In genomic region chr11:134343646-134344045, GRCh38 we compare ENCODE assay signal across 23 cellular contexts. TPM values are rescaled to one million over a fixed set of nuclear protein-coding genes. Genes with fewer than 3 reads are reported as not detected.
DNase-seq lines count a peak whose midpoint lies in the region; ATAC-seq and TF ChIP-seq lines count a peak whose summit lies in the region.
"Had no signal": no experiment of that assay in that cellular context is flagged by ENCODE, and none has a peak within 500 bp of the region (broad histone marks: within the 10 kb centered on the region; RNA-seq: fewer than 3 reads in every experiment).

No MANE protein-coding gene starts in this region.

- no peak for TF ChIP-seq CTCF in lung (IDR thresholded peaks at IDR 0.05; ENCODE audit: control extremely low read depth, extremely low read depth)
- TF ChIP-seq CTCF in prostate gland (IDR thresholded peaks at IDR 0.05): no peak

- H3K9me3 ChIP-seq in lung (ENCODE audit: control insufficient read depth in 2 of 2, insufficient read depth in 1 of 2, low read length in 1 of 2) (no peaks in the 10 kb centered on the region), prostate gland (no peaks in the 10 kb centered on the region), SJCRH30 (replicated peaks) (no peaks in the 10 kb centered on the region)
- H3K9me3 ChIP-seq: HAP-1 had no signal

- no peaks in the 10 kb centered on the region for H3K27me3 ChIP-seq in lung (ENCODE audit: control insufficient read depth, insufficient read depth)
- no peaks in the 10 kb centered on the region for H3K27me3 ChIP-seq in prostate gland (replicated peaks; ENCODE audit: insufficient read depth)
- H3K27me3 ChIP-seq in SJCRH30: peaks cover 4% of the 10 kb centered on the region; the same call in 1 of the 2 replicates

- H3K4me3 ChIP-seq in lung (no peak overlapping the region), prostate gland (no peak overlapping the region), SJCRH30 (no peak overlapping the region)
- H3K4me3 ChIP-seq: GM23338, HAP-1, SK-N-MC had no signal

- peak; percentile 30 for DNase-seq in activated CD8-positive, alpha-beta memory T cell treated with anti-CD3 and anti-CD28 coated beads, Interleukin-2, amount 50 U/mL, for 48 hours
- DNase-seq in activated CD8-positive, alpha-beta memory T cell treated with anti-CD3 and anti-CD28 coated beads for 24 hours: no peak
- DNase-seq in RKO (ENCODE audit: low spot score): peak; percentile 9
- DNase-seq in lung (ENCODE audit: low spot score): peak; percentile 27
- peak; percentile 23 for DNase-seq in ureter (ENCODE audit: low spot score)
- DNase-seq in prostate gland (ENCODE audit: low spot score): no peak
- no peak for DNase-seq in retina
- DNase-seq in SJCRH30: no peak
- DNase-seq: 8988T, Calu3, DMS153, NCI-H1048, NCI-H1417, NCI-H1694 treated with DMSO at 0.1 percent for 48 hours, NCI-H2081, NCI-H2227 treated with DMSO at 0.1 percent for 48 hours, NCI-H526 treated with DMSO at 0.1 percent for 48 hours, SHP77 treated with DMSO at 0.1 percent for 48 hours had no signal

- ATAC-seq in lung (ENCODE audit: insufficient read depth, low FRiP score): no peak

- TF ChIP-seq POLR2A in prostate gland (IDR thresholded peaks at IDR 0.05): no peak

- no peaks in the 10 kb centered on the region for H3K4me1 ChIP-seq in lung (ENCODE audit: control insufficient read depth in 2 of 2, insufficient read depth in 2 of 2, low read length in 2 of 2)
- H3K4me1 ChIP-seq in prostate gland (replicated peaks): no peaks in the 10 kb centered on the region
- H3K4me1 ChIP-seq in SJCRH30: no peaks in the 10 kb centered on the region
- H3K4me1 ChIP-seq: HAP-1 had no signal

- no peaks in the 10 kb centered on the region for H3K36me3 ChIP-seq in lung (ENCODE audit: control insufficient read depth in 2 of 2, insufficient read depth in 2 of 2, low read length in 2 of 2)
- H3K36me3 ChIP-seq in prostate gland: no peaks in the 10 kb centered on the region
- no peaks in the 10 kb centered on the region for H3K36me3 ChIP-seq in SJCRH30
- H3K36me3 ChIP-seq: HAP-1 had no signal

- H3K27ac ChIP-seq in lung (ENCODE audit: low read depth in 1 of 2, low read length in 1 of 2) (no peak overlapping the region), prostate gland (no peak overlapping the region), SJCRH30 (no peak overlapping the region)
- H3K27ac ChIP-seq: KMS-11, RWPE1, SK-N-MC had no signal

- intact Hi-C loops in prostate gland (cut with DNase I): no loop called here

- WGBS in lung, 2 donors: 88 to 92% methylated on average over 15 of the region's 15 CpGs
- 89% methylated on average over 15 of the region's 15 CpGs for WGBS in prostate gland

RNA-seq across cellular contexts. Expression of gene GLB1L2, which starts 11.9 kb away (rescaled TPM):
- total RNA-seq in lung (10 to 100 TPM in 1 of 2 donors, 1 to 10 TPM in 1; 7.3 to 13.6 TPM), ureter (11.1 TPM), prostate gland (10 to 100 TPM; 45.6 to 60.0 TPM)
- 10 to 100 TPM in 1 of 2 donors, 1 to 10 TPM in 1; 7.1 to 11.4 TPM for polyA plus RNA-seq in lung
- not detected in 2 replicates for total RNA-seq in SJCRH30 (2014; rRNA removed; shearing (Covaris generic))

Comparison
In these comparisons a context has a peak if more than half of its experiments do, and no peak if none do; other contexts are left out.
1. DNase-seq: peak in activated CD8-positive, alpha-beta memory T cell treated with anti-CD3 and anti-CD28 coated beads, Interleukin-2, amount 50 U/mL, for 48 hours (single experiment), RKO (single experiment), lung (single experiment) and ureter (single experiment); none in activated CD8-positive, alpha-beta memory T cell treated with anti-CD3 and anti-CD28 coated beads for 24 hours (single experiment), prostate gland (single experiment), retina (single experiment) and SJCRH30 (0 of 2).